16 cellular contexts compared by ENCODE assay signal in genomic region chr10:124993345-124993708, GRCh38. TPM values are rescaled to one million over a fixed set of nuclear protein-coding genes. Genes with fewer than 3 reads are reported as not detected.
DNase-seq lines count a peak whose midpoint lies in the region; TF ChIP-seq lines count a peak whose summit lies in the region.
"Had no signal": no experiment of that assay in that cellular context is flagged by ENCODE, and none has a peak within 500 bp of the region (broad histone marks: within the 10 kb centered on the region; RNA-seq: fewer than 3 reads in every experiment).

No MANE protein-coding gene starts in this region.

- peak; percentile 6 for DNase-seq in activated CD4-positive, CD25-positive, alpha-beta regulatory T cell treated with anti-CD3 and anti-CD28 coated beads, Interleukin-2, amount 50 U/mL, for 72 hours
- no peak for DNase-seq in activated CD4-positive, CD25-positive, alpha-beta regulatory T cell (lab: John Stamatoyannopoulos, UW)
- DNase-seq in neural crest cell (ENCODE audit: low read depth, low spot score) (no peak), type B pancreatic cell (ENCODE audit: extremely low spot score, unreplicated experiment) (peak; percentile 22), brain microvascular endothelial cell (no peak), LoVo (ENCODE audit: low spot score) (no peak)
- DNase-seq in stimulated activated naive CD4-positive, alpha-beta T cell (lab: John Stamatoyannopoulos, UW) = no peak
- DNase-seq: Caco-2; CD4-positive, CD25-positive, alpha-beta regulatory T cell; EL; NCI-H1092 treated with DMSO at 0.1 percent for 48 hours; NCI-H524 had no signal

- H3K27me3 Mint-ChIP-seq in brain (no peaks in the 10 kb centered on the region), neural crest cell (ENCODE audit: low read depth) (peaks cover 6% of the 10 kb centered on the region), type B pancreatic cell (no peaks in the 10 kb centered on the region)
- H3K27me3 Mint-ChIP-seq: B cell; CD4-positive, CD25-positive, alpha-beta regulatory T cell had no signal

- H3K9me3 Mint-ChIP-seq in brain (no peaks in the 10 kb centered on the region), neural crest cell (no peaks in the 10 kb centered on the region), type B pancreatic cell (no peaks in the 10 kb centered on the region)
- H3K9me3 Mint-ChIP-seq: CD4-positive, CD25-positive, alpha-beta regulatory T cell had no signal

- in situ Hi-C loops in brain microvascular endothelial cell (cut with HindIII; ENCODE audit: low pct_ligation_motif_present, low sequenced_read_pairs) = no loop called here

- peaks cover 83% of the 10 kb centered on the region for H3K36me3 Mint-ChIP-seq in brain
- peaks cover 34% of the 10 kb centered on the region for H3K36me3 Mint-ChIP-seq in neural crest cell (ENCODE audit: low read depth)
- peaks cover 46% of the 10 kb centered on the region for H3K36me3 Mint-ChIP-seq in type B pancreatic cell

- no peaks in the 10 kb centered on the region for H3K27me3 ChIP-seq in brain microvascular endothelial cell (replicated peaks)

- peak overlapping the region in 3 of 5 experiments; percentile 36 to 91 (median 40) for H3K27ac Mint-ChIP-seq in brain
- no peak overlapping the region for H3K27ac Mint-ChIP-seq in neural crest cell (ENCODE audit: unreplicated experiment)
- peak overlapping the region; percentile 23 for H3K27ac Mint-ChIP-seq in type B pancreatic cell
- H3K27ac Mint-ChIP-seq: B cell; CD4-positive, CD25-positive, alpha-beta regulatory T cell had no signal

- H3K4me3 ChIP-seq in brain microvascular endothelial cell (ENCODE audit: low read depth, low read length) = no peak overlapping the region

- H3K4me1 Mint-ChIP-seq in brain = peaks cover 18% of the 10 kb centered on the region
- peaks cover 9% of the 10 kb centered on the region for H3K4me1 Mint-ChIP-seq in neural crest cell
- H3K4me1 Mint-ChIP-seq in type B pancreatic cell (ENCODE audit: unreplicated experiment) = no peaks in the 10 kb centered on the region

- TF ChIP-seq CTCF in brain (conservative IDR thresholded peaks at IDR 0.05) (no peak), neural crest cell (conservative IDR thresholded peaks at IDR 0.05) (no peak), type B pancreatic cell (conservative IDR thresholded peaks at IDR 0.05) (no peak), brain microvascular endothelial cell (IDR thresholded peaks at IDR 0.05; ENCODE audit: low read depth, low read length, missing control alignments) (no peak)

- no peak overlapping the region for H3K27ac ChIP-seq in brain microvascular endothelial cell
- H3K27ac ChIP-seq: 22Rv1, KMS-11 had no signal

- H3K4me3 Mint-ChIP-seq in brain (no peak overlapping the region), neural crest cell (peak overlapping the region; percentile 34), type B pancreatic cell (no peak overlapping the region)
- H3K4me3 Mint-ChIP-seq: B cell; CD4-positive, CD25-positive, alpha-beta regulatory T cell had no signal

- H3K36me3 ChIP-seq in brain microvascular endothelial cell (replicated peaks) = peaks cover 81% of the 10 kb centered on the region

RNA-seq across cellular contexts. Expression of gene ZRANB1, which starts 51.4 kb away (rescaled TPM):
- 18.7 TPM for polyA plus RNA-seq in brain (ENCODE audit: insufficient read depth, low read depth, low replicate concordance)
- 22.6 and 24.0 TPM in 2 replicates for total RNA-seq in neural crest cell
- 18.8 and 24.5 TPM in 2 replicates for total RNA-seq in type B pancreatic cell (ENCODE audit: low replicate concordance)

Comparison
In these comparisons a context has a peak if more than half of its experiments do, and no peak if none do; other contexts are left out.
1. DNase-seq: peak in activated CD4-positive, CD25-positive, alpha-beta regulatory T cell treated with anti-CD3 and anti-CD28 coated beads, Interleukin-2, amount 50 U/mL, for 72 hours (single experiment) and type B pancreatic cell (single experiment); none in activated CD4-positive, CD25-positive, alpha-beta regulatory T cell (0 of 4), neural crest cell (single experiment), brain microvascular endothelial cell (single experiment), LoVo (single experiment) and stimulated activated naive CD4-positive, alpha-beta T cell (0 of 6).